ENCODE assay signal across 8 cellular contexts in the genomic region with DNA sequence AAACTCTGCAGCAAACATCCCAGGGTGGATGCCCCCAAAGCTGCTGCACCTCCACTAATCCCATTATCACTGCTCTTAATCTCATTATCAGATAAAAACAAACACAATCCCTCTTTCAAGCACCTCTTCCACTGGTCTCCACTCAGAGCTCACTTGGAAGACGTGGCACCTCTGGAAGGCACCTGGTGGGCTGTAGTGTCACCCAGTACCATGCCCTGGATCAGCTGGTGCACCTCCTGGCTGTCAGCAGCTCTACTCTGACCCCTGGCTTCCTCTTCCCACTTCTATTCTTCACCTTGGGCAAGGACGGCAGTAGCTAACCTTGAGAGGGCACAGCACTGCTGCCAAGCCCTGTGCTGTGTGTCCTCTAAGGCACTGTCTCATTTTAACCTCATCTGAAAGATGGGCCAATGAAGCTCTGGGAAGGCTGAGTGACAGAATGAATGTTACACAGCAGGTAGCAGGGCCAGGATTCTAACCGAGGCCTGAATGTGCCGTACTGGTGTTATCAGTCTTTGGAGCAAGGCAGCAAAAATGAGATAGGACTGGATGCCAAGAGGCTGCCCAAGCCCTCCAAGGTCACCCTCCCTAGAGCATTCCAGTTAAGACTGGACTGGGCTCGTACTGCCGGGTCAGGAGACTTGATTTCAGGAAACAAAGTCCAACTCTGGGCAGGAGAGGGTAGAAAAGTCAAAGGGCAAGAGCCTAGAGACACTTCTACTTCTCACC. TPM values are rescaled to one million over a fixed set of nuclear protein-coding genes. Genes with fewer than 3 reads are reported as not detected.
DNase-seq lines count a peak whose midpoint lies in the region; ATAC-seq and TF ChIP-seq lines count a peak whose summit lies in the region.

No MANE protein-coding gene starts in this region.

- H3K4me3 ChIP-seq in ascending aorta (peak overlapping the region in 1 of 2 donors; percentile 34), liver (ENCODE audit: low read depth in 1 of 3, low read length in 3 of 3) (no peak overlapping the region), suprapubic skin (no peak overlapping the region)

- ATAC-seq in activated CD4-positive, CD25-positive, alpha-beta regulatory T cell treated with anti-CD3 and anti-CD28 coated beads, Interleukin-2, amount 50 U/mL, for 24 hours = peak; percentile 18 to 25
- ATAC-seq in GM19351 (IDR thresholded peaks at IDR 0.05; ENCODE audit: unreplicated experiment) = no peak

- H3K36me3 ChIP-seq in ascending aorta = no peaks in the 10 kb centered on the region
- H3K36me3 ChIP-seq in liver (ENCODE audit: control insufficient read depth in 4 of 4, insufficient read depth in 3 of 4, low read depth in 1 of 4, low read length in 3 of 4) = no peaks in the 10 kb centered on the region
- H3K36me3 ChIP-seq in suprapubic skin = no peaks in the 10 kb centered on the region

- TF ChIP-seq CTCF in ascending aorta (IDR thresholded peaks at IDR 0.05) = peak in 1 of 3 experiments; percentile 12
- no peak for TF ChIP-seq CTCF in liver (IDR thresholded peaks at IDR 0.05; ENCODE audit: low read depth, low read length, missing input control)
- TF ChIP-seq CTCF in suprapubic skin (IDR thresholded peaks at IDR 0.05) = no peak

- H3K4me1 ChIP-seq in ascending aorta (peaks cover 11 to 92% of the 10 kb centered on the region in 2 donors), liver (ENCODE audit: control insufficient read depth in 4 of 4, insufficient read depth in 4 of 4, low read length in 3 of 4) (peaks cover 29 to 70% (median 60%) of the 10 kb centered on the region in 4 donors), suprapubic skin (peaks cover 93% of the 10 kb centered on the region)

- H3K9me3 ChIP-seq in ascending aorta = no peaks in the 10 kb centered on the region
- H3K9me3 ChIP-seq in liver (ENCODE audit: control insufficient read depth in 4 of 4, low read length in 3 of 4) = no peaks in the 10 kb centered on the region
- H3K9me3 ChIP-seq in suprapubic skin = no peaks in the 10 kb centered on the region

- no peak overlapping the region for H3K9ac ChIP-seq in liver (ENCODE audit: low read depth in 1 of 2, low read length in 2 of 2)

- peak; percentile 3 to 7 for TF ChIP-seq RAD21 in liver (IDR thresholded peaks at IDR 0.05)

- WGBS in liver = 24% methylated on average over 6 of the region's 6 CpGs
- whole genome bisulfite sequencing in suprapubic skin = 30% methylated on average over 6 of the region's 6 CpGs

- TF ChIP-seq EP300 in suprapubic skin (IDR thresholded peaks at IDR 0.05) = no peak

- H3K27me3 ChIP-seq in ascending aorta (no peaks in the 10 kb centered on the region), liver (ENCODE audit: control insufficient read depth in 4 of 4, insufficient read depth in 4 of 4, low read length in 3 of 4) (no peaks in the 10 kb centered on the region), suprapubic skin (no peaks in the 10 kb centered on the region)

- intact Hi-C loops in ascending aorta (cut with DNase I) = loop anchor here (5.0 kb wide), 1 partner anchor 43 kb away; no protein-coding TSS in a partner anchor

- DNase-seq in activated CD4-positive, CD25-positive, alpha-beta regulatory T cell treated with anti-CD3 and anti-CD28 coated beads, Interleukin-2, amount 50 U/mL, for 72 hours = no peak
- DNase-seq in ascending aorta (ENCODE audit: low spot score in 2 of 2) (no peak), suprapubic skin (ENCODE audit: low spot score in 2 of 2) (peak in 1 of 2 donors; percentile 41), NCI-H526 treated with DMSO at 0.1 percent for 48 hours (lab: John Stamatoyannopoulos, UW) (no peak), NCI-H1048 (lab: John Stamatoyannopoulos, UW) (no peak)

- H3K27ac ChIP-seq in ascending aorta (peak overlapping the region; percentile 68 to 74), liver (ENCODE audit: low read depth in 1 of 2, low read length in 2 of 2) (peak overlapping the region in 1 of 2 donors; percentile 10), suprapubic skin (peak overlapping the region; percentile 80)

- TF ChIP-seq POLR2A in suprapubic skin (IDR thresholded peaks at IDR 0.05) = no peak

TF ChIP-seq in liver, 16 proteins besides CTCF, POLR2A, EP300 and RAD21:
- TF ChIP-seq FOXA1 (IDR thresholded peaks at IDR 0.05) (no peak), EGR1 (IDR thresholded peaks at IDR 0.05; ENCODE audit: low read depth in 2 of 2) (no peak), JUND (IDR thresholded peaks at IDR 0.05) (no peak), TAF1 (conservative IDR thresholded peaks at IDR 0.05) (no peak), HNF4A (conservative IDR thresholded peaks at IDR 0.05) (peak; percentile 96), HNF4G (IDR thresholded peaks at IDR 0.05) (peak; percentile 66), FOXA2 (IDR thresholded peaks at IDR 0.05) (no peak), YY1 (IDR thresholded peaks at IDR 0.05) (no peak), RXRA (IDR thresholded peaks at IDR 0.05) (peak; percentile 61 to 82), NR2F2 (IDR thresholded peaks at IDR 0.05) (peak; percentile 66), GABPA (IDR thresholded peaks at IDR 0.05 in 1 of 2, conservative IDR thresholded peaks at IDR 0.05 in 1 of 2) (no peak)
- TF ChIP-seq, protein P1, sequence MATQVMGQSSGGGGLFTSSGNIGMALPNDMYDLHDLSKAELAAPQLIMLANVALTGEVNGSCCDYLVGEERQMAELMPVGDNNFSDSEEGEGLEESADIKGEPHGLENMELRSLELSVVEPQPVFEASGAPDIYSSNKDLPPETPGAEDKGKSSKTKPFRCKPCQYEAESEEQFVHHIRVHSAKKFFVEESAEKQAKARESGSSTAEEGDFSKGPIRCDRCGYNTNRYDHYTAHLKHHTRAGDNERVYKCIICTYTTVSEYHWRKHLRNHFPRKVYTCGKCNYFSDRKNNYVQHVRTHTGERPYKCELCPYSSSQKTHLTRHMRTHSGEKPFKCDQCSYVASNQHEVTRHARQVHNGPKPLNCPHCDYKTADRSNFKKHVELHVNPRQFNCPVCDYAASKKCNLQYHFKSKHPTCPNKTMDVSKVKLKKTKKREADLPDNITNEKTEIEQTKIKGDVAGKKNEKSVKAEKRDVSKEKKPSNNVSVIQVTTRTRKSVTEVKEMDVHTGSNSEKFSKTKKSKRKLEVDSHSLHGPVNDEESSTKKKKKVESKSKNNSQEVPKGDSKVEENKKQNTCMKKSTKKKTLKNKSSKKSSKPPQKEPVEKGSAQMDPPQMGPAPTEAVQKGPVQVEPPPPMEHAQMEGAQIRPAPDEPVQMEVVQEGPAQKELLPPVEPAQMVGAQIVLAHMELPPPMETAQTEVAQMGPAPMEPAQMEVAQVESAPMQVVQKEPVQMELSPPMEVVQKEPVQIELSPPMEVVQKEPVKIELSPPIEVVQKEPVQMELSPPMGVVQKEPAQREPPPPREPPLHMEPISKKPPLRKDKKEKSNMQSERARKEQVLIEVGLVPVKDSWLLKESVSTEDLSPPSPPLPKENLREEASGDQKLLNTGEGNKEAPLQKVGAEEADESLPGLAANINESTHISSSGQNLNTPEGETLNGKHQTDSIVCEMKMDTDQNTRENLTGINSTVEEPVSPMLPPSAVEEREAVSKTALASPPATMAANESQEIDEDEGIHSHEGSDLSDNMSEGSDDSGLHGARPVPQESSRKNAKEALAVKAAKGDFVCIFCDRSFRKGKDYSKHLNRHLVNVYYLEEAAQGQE (IDR thresholded peaks at IDR 0.05) = no peak
- TF ChIP-seq, protein P2, sequence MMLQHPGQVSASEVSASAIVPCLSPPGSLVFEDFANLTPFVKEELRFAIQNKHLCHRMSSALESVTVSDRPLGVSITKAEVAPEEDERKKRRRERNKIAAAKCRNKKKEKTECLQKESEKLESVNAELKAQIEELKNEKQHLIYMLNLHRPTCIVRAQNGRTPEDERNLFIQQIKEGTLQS (IDR thresholded peaks at IDR 0.05) = no peak
- TF ChIP-seq, protein P3, sequence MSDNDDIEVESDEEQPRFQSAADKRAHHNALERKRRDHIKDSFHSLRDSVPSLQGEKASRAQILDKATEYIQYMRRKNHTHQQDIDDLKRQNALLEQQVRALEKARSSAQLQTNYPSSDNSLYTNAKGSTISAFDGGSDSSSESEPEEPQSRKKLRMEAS (IDR thresholded peaks at IDR 0.05) = no peak
TF ChIP-seq in liver: peak in this region for 4.

RNA-seq across cellular contexts. Expression of a gene that starts 7.4 kb away (rescaled TPM):
- total RNA-seq in ascending aorta (55.3 TPM), liver (10 to 100 TPM; 20.2 to 20.7 TPM), suprapubic skin (100 to 1,000 TPM in 1 of 4 donors, 10 to 100 TPM in 3; 54.8 to 111 (median 68.3) TPM)
- polyA plus RNA-seq in liver = 10 to 100 TPM; 13.6 to 25.8 TPM

RNA-seq across cellular contexts. Expression of a gene that starts 54.6 kb away (rescaled TPM):
- 17.0 TPM for total RNA-seq in ascending aorta
- 10 to 100 TPM; 12.0 to 12.4 TPM for total RNA-seq in liver
- polyA plus RNA-seq in liver = 1 to 10 TPM; 7.5 to 7.7 TPM
- 10 to 100 TPM; 25.3 to 77.9 (median 41.6) TPM for total RNA-seq in suprapubic skin
